Comparison of ENCODE assay signal across 21 cellular contexts in genomic region chr6:28545955-28546354, GRCh38. TPM values are rescaled to one million over a fixed set of nuclear protein-coding genes. Genes with fewer than 3 reads are reported as not detected.
DNase-seq lines count a peak whose midpoint lies in the region; ATAC-seq, FAIRE-seq and TF ChIP-seq lines count a peak whose summit lies in the region.
"Had no signal": no experiment of that assay in that cellular context is flagged by ENCODE, and none has a peak within 500 bp of the region (broad histone marks: within the 10 kb centered on the region; RNA-seq: fewer than 3 reads in every experiment).

No MANE protein-coding gene starts in this region.

- H3K27me3 ChIP-seq in K562 (ENCODE audit: control insufficient read depth in 2 of 2, insufficient read depth in 2 of 2, low read length in 2 of 2) = no peaks in the 10 kb centered on the region
- H3K27me3 ChIP-seq: BLaER1 had no signal

- BruUV-seq in K562 (replicated peaks; lab: Mats Ljungman, UMichigan) = no TSS peak

- H3K79me2 ChIP-seq in K562 (ENCODE audit: control insufficient read depth, insufficient read depth, low read length) = no peaks in the 10 kb centered on the region

- TF ChIP-seq CTCF in K562 (IDR thresholded peaks at IDR 0.05 in 2 of 3, conservative IDR thresholded peaks at IDR 0.05 in 1 of 3; ENCODE audit: insufficient read depth in 2 of 3, low read depth in 1 of 3, low read length in 3 of 3) (no peak), nephron (IDR thresholded peaks at IDR 0.05; ENCODE audit: unreplicated experiment in 3 of 3) (no peak)

- H3K9me1 ChIP-seq in K562 (ENCODE audit: control insufficient read depth, insufficient read depth, low read length) = no peaks in the 10 kb centered on the region

- no peak overlapping the region for H3K27ac ChIP-seq in K562 (ENCODE audit: extremely low read depth, low read depth, low read length)
- H3K27ac ChIP-seq: BLaER1 had no signal

- in situ Hi-C loops in K562 (cut with MboI) = no loop called here

- peaks cover 19 to 30% of the 10 kb centered on the region in 2 experiments for H3K4me1 ChIP-seq in K562 (replicated peaks in 1 of 2; ENCODE audit: control insufficient read depth in 2 of 2, insufficient read depth in 2 of 2, low read length in 2 of 2)
- H3K4me1 ChIP-seq: BE2C, BLaER1 had no signal

- H3K27ac Mint-ChIP-seq in nephron = peak overlapping the region in 1 of 3 experiments; percentile 28
- H3K27ac Mint-ChIP-seq: CD14-positive monocyte; CD4-positive, alpha-beta memory T cell; CD4-positive, CD25-positive, alpha-beta regulatory T cell; CD8-positive, alpha-beta memory T cell had no signal

- ATAC-seq in K562 (no peak), Right ventricle myocardium inferior (no peak)

- intact Hi-C loops in K562 (cut with micrococcal nuclease) (loop anchor here (1.0 kb wide), 1 partner anchor 147 kb away; the partner anchor contains the start of gene ZSCAN12), Right ventricle myocardium inferior (cut with DNase I) (no loop called here)

- no peak overlapping the region for H3K4me3 ChIP-seq in K562
- H3K4me3 ChIP-seq: BLaER1 had no signal

- no peak for TF ChIP-seq RAD21 in K562 (CRISPR knock-in tag; conservative IDR thresholded peaks at IDR 0.05 in 1 of 2, IDR thresholded peaks at IDR 0.05 in 1 of 2)

- CTCF ChIA-PET in K562 (lab: Yijun Ruan, JAX; ENCODE audit: low intra/inter-chr PET ratio) = interaction anchor here (0.6 kb wide), 1 partner anchor 198 kb away, joined by 3 read pairs; no protein-coding TSS in a partner anchor

- peak in 3 of 4 experiments; percentile 29 to 47 (median 36) for DNase-seq in K562 (ENCODE audit: extremely low read depth in 1 of 4, low spot score in 3 of 4)
- DNase-seq in DMS 273 (lab: John Stamatoyannopoulos, UW; ENCODE audit: unreplicated experiment) = no peak
- no peak for DNase-seq in activated CD4-positive, alpha-beta T cell treated with anti-CD3 and anti-CD28 coated beads, Interleukin-2, amount 50 U/mL, for 1 hour
- no peak for DNase-seq in Right ventricle myocardium inferior (ENCODE audit: missing footprints)
- DNase-seq: 8988T; ACHN; BE2C; C1 segment of cervical spinal cord; CD4-positive, alpha-beta memory T cell; CD4-positive, CD25-positive, alpha-beta regulatory T cell; CD8-positive, alpha-beta memory T cell; COR-L47; DMS79 treated with DMSO at 0.1 percent for 48 hours; GF-D8 had no signal

- peaks cover 19% of the 10 kb centered on the region for H3K4me1 Mint-ChIP-seq in nephron

- H2AFZ ChIP-seq in K562 (ENCODE audit: low read depth, low read length) = no peak overlapping the region

- H3K4me2 ChIP-seq in K562 (ENCODE audit: insufficient read depth, low read length) = no peak overlapping the region
- H3K4me2 ChIP-seq: BLaER1 had no signal

- no peak for TF ChIP-seq POLR2A in K562 (conservative IDR thresholded peaks at IDR 0.05)

- H3K4me3 Mint-ChIP-seq in nephron = peak overlapping the region in 2 of 3 experiments; percentile 10 to 70
- H3K4me3 Mint-ChIP-seq: CD14-positive monocyte; CD4-positive, alpha-beta memory T cell; CD4-positive, CD25-positive, alpha-beta regulatory T cell; CD8-positive, alpha-beta memory T cell had no signal

- H3K36me3 ChIP-seq in K562 (ENCODE audit: control insufficient read depth, insufficient read depth, low read length) = no peaks in the 10 kb centered on the region; the same call in 2 of the 3 replicates
- H3K36me3 ChIP-seq: BE2C, BLaER1 had no signal

- H3K9me3 ChIP-seq in K562 (replicated peaks; ENCODE audit: control insufficient read depth, insufficient read depth, low read depth, low read length) = no peaks in the 10 kb centered on the region
- H3K9me3 ChIP-seq: BE2C had no signal

- no peaks in the 10 kb centered on the region for H3K9me3 Mint-ChIP-seq in nephron

- POLR2A ChIA-PET in K562 (lab: Yijun Ruan, JAX) = interaction anchor here (0.7 kb wide), 1 partner anchor 8 kb away, joined by 4 read pairs; no protein-coding TSS in a partner anchor

- H3K36me3 Mint-ChIP-seq in nephron (ENCODE audit: low read depth) = no peaks in the 10 kb centered on the region
- H3K36me3 Mint-ChIP-seq: CD14-positive monocyte; CD4-positive, CD25-positive, alpha-beta regulatory T cell had no signal

- no peak for FAIRE-seq in K562 (lab: Jason Lieb, UNC)
- FAIRE-seq: GM12891, GM19239 had no signal

- TF ChIP-seq EP300 in K562 (IDR thresholded peaks at IDR 0.05; ENCODE audit: low read length) = peak; percentile 80

- H4K20me1 ChIP-seq in K562 (replicated peaks; ENCODE audit: control insufficient read depth, insufficient read depth, low read length) = no peaks in the 10 kb centered on the region
- H4K20me1 ChIP-seq: BLaER1 had no signal

- no peak overlapping the region for H3K9ac ChIP-seq in K562 (ENCODE audit: insufficient read depth in 1 of 2, low read depth in 2 of 2, low read length in 2 of 2)
- H3K9ac ChIP-seq: BLaER1 had no signal

- H3K27me3 Mint-ChIP-seq in nephron (ENCODE audit: low read depth) = no peaks in the 10 kb centered on the region

TF ChIP-seq in K562, 482 proteins besides CTCF, POLR2A, EP300 and RAD21 (continues in another document):
- TF ChIP-seq ZNF174 (CRISPR knock-in tag; IDR thresholded peaks at IDR 0.05) (no peak), RNF2 (IDR thresholded peaks at IDR 0.05) (no peak), YY1 (IDR thresholded peaks at IDR 0.05; ENCODE audit: borderline replicate concordance in 1 of 3, control insufficient read depth in 1 of 3, extremely low read depth in 1 of 3, insufficient read depth in 3 of 3, insufficient read length in 1 of 3, insufficient replicate concordance in 2 of 3, low read depth in 1 of 3, low read length in 2 of 3) (no peak), TRIM28 (IDR thresholded peaks at IDR 0.05) (no peak), ZNF134 (CRISPR knock-in tag; conservative IDR thresholded peaks at IDR 0.05) (no peak), NCOR1 (IDR thresholded peaks at IDR 0.05) (peak; percentile 70), FOXA3 (CRISPR knock-in tag; conservative IDR thresholded peaks at IDR 0.05 in 1 of 2, IDR thresholded peaks at IDR 0.05 in 1 of 2) (no peak), HNRNPK (IDR thresholded peaks at IDR 0.05; ENCODE audit: low read depth, low read length, poor library complexity, severe bottlenecking) (no peak), ZNF311 (CRISPR knock-in tag; IDR thresholded peaks at IDR 0.05) (no peak), GABPB2 (CRISPR knock-in tag; conservative IDR thresholded peaks at IDR 0.05) (no peak), PKNOX1 (IDR thresholded peaks at IDR 0.05) (0 out of 2 replicates have a peak, but pooled peaks have one; percentile 8), CEBPB (tag; IDR thresholded peaks at IDR 0.05) (no peak), ZNF24 (IDR thresholded peaks at IDR 0.05) (no peak), KLF1 (tag; IDR thresholded peaks at IDR 0.05) (no peak), ZNF224 (CRISPR knock-in tag; IDR thresholded peaks at IDR 0.05) (no peak)

RNA-seq across cellular contexts. Expression of gene GPX5, which starts 20.3 kb away (rescaled TPM):
- total RNA-seq in K562 (2011; cell fraction: chromatin; rRNA removed; ENCODE audit: low replicate concordance) = not detected in 2 replicates
- not detected in 2 replicates for total RNA-seq in K562 (2011; cell fraction: nucleolus; rRNA removed)
- total RNA-seq in K562 (2011; cell fraction: nucleoplasm; rRNA removed) = 0.22 TPM in 1 of 2 replicates, not detected in the other
- total RNA-seq in K562 (2014; rRNA removed) (not detected in 2 replicates), K562 (2014; rRNA removed; fragmentation: Illumina TruSeq; extraction: Trizol) (0.18 TPM in 1 of 2 replicates, not detected in the other), K562 (2015; rRNA removed; fragmentation: Illumina TruSeq; extraction: Trizol) (not detected in 2 replicates), K562 (2021) (not detected in 2 replicates), Right ventricle myocardium inferior (not detected)
- polyA plus RNA-seq in K562 (2011; rRNA removed) (not detected in 2 replicates), K562 (2014; fragmentation: Illumina TruSeq; extraction: Trizol) (not detected in 2 replicates), K562 (2014; fragmentation: Nextera tagmentation; extraction: Ambion mirVana) (under 1 TPM in 1 of 2 experiments, not detected in 1; 0.15 TPM), K562 (2014; rRNA removed) (0.07 TPM in 1 of 2 replicates, not detected in the other)
- polyA plus RNA-seq in K562 (2011; cell fraction: cytosol; rRNA removed) = not detected in 2 replicates
- polyA plus RNA-seq in K562 (2011; cell fraction: nucleus; rRNA removed) = not detected in 2 replicates
- 0.08 and 1.9 TPM in 2 replicates for polyA plus RNA-seq in K562 (2012)
- 0.14 TPM in 1 of 2 replicates, not detected in the other for polyA minus RNA-seq in K562 (2011; rRNA and poly(A)+ RNA removed)
- not detected in 2 replicates for polyA minus RNA-seq in K562 (2011; cell fraction: cytosol; rRNA and poly(A)+ RNA removed)
- polyA minus RNA-seq in K562 (2011; cell fraction: nucleus; rRNA and poly(A)+ RNA removed) = not detected in 2 replicates
- total RNA-seq: A673; CD4-positive, alpha-beta memory T cell; CD4-positive, CD25-positive, alpha-beta regulatory T cell; CD8-positive, alpha-beta memory T cell had no signal
- polyA plus RNA-seq: AG04450; CD14-positive monocyte; CD4-positive, alpha-beta memory T cell; CD4-positive, CD25-positive, alpha-beta regulatory T cell had no signal

RNA-seq across cellular contexts. Expression of gene GPX6, which starts 30.4 kb away (rescaled TPM):
- not detected in 2 replicates for total RNA-seq in K562 (2011; cell fraction: chromatin; rRNA removed; ENCODE audit: low replicate concordance)
- total RNA-seq in K562 (2011; cell fraction: nucleolus; rRNA removed) = not detected in 2 replicates
- not detected in 2 replicates for total RNA-seq in K562 (2011; cell fraction: nucleoplasm; rRNA removed)
- total RNA-seq in K562 (2014; rRNA removed) (not detected in 2 replicates), K562 (2014; rRNA removed; fragmentation: Illumina TruSeq; extraction: Trizol) (not detected in 2 replicates), K562 (2015; rRNA removed; fragmentation: Illumina TruSeq; extraction: Trizol) (not detected in 2 replicates), K562 (2021) (not detected in 2 replicates), Right ventricle myocardium inferior (not detected)
- polyA plus RNA-seq in K562 (2011; rRNA removed) (not detected in 2 replicates), K562 (2014; fragmentation: Illumina TruSeq; extraction: Trizol) (not detected in 2 replicates), K562 (2014; fragmentation: Nextera tagmentation; extraction: Ambion mirVana) (not detected), K562 (2014; rRNA removed) (not detected in 2 replicates)
- not detected in 2 replicates for polyA plus RNA-seq in K562 (2011; cell fraction: cytosol; rRNA removed)
- polyA plus RNA-seq in K562 (2011; cell fraction: nucleus; rRNA removed) = not detected in 2 replicates
- polyA plus RNA-seq in K562 (2012) = not detected in 2 replicates
- not detected in 2 replicates for polyA minus RNA-seq in K562 (2011; rRNA and poly(A)+ RNA removed)
- not detected in 2 replicates for polyA minus RNA-seq in K562 (2011; cell fraction: cytosol; rRNA and poly(A)+ RNA removed)
- polyA minus RNA-seq in K562 (2011; cell fraction: nucleus; rRNA and poly(A)+ RNA removed) = not detected in 2 replicates
- total RNA-seq: A673; CD4-positive, alpha-beta memory T cell; CD4-positive, CD25-positive, alpha-beta regulatory T cell; CD8-positive, alpha-beta memory T cell had no signal
- polyA plus RNA-seq: AG04450; CD14-positive monocyte; CD4-positive, alpha-beta memory T cell; CD4-positive, CD25-positive, alpha-beta regulatory T cell; CD8-positive, alpha-beta memory T cell had no signal

Comparison
In these comparisons a context has a peak if more than half of its experiments do, and no peak if none do; other contexts are left out.
1. DNase-seq: peak in K562 (3 of 4); none in DMS 273 (single experiment), activated CD4-positive, alpha-beta T cell treated with anti-CD3 and anti-CD28 coated beads, Interleukin-2, amount 50 U/mL, for 1 hour (single experiment) and Right ventricle myocardium inferior (single experiment).